Comparison of ENCODE assay signal across 14 cellular contexts in the genomic region with DNA sequence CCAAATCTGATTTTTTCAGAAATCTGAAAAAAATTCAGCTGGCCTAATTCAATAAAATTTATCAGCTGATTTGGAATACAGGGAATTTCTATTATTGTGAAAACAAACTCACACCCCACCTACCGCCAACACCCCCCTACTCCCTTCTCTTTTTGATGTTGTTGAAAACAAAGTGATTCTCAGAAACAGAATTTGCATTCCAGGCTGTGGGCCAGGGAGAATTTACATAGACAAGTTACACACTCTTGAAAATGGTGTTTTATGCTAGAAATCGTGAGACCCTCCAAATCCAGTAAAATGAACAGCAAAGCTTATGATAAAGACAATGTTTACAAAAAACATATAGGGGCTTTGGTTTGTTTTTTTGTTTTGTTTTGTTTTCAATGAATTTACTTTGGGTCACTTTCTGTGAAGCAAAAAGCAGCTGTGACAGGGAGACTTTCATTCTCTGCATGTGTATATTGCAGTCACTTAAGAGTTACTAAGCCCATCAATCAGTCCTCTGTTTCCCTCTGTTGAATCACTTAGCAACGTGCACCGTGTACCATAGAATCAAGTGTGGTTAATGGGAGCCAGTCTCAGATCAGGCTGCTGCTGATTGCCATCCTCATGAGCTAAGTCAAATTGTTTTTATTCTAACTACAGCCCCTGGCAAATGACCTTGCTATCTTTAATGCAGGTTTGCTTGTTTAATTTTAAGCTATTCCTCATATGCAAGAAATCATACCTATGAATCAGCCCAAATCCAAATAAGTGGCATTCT.
DNase-seq lines count a peak whose midpoint lies in the region; ATAC-seq and TF ChIP-seq lines count a peak whose summit lies in the region.
"Had no signal": no experiment of that assay in that cellular context is flagged by ENCODE, and none has a peak within 500 bp of the region (broad histone marks: within the 10 kb centered on the region; RNA-seq: fewer than 3 reads in every experiment).

No MANE protein-coding gene starts in this region.

- H3K36me3 ChIP-seq in endodermal cell (ENCODE audit: control insufficient read depth, insufficient read depth, low read length) = no peaks in the 10 kb centered on the region
- H3K36me3 ChIP-seq: HAP-1 had no signal

- no peaks in the 10 kb centered on the region for H3K9me3 ChIP-seq in endodermal cell (ENCODE audit: control insufficient read depth, low read length)
- H3K9me3 ChIP-seq: HAP-1 had no signal

- peaks cover 2% of the 10 kb centered on the region for H3K36me3 Mint-ChIP-seq in endodermal cell (ENCODE audit: low read depth)

- no peak overlapping the region for H3K4me3 ChIP-seq in endodermal cell (ENCODE audit: low read length)
- H3K4me3 ChIP-seq: HAP-1 had no signal

- DNase-seq in NCI-H82 (lab: John Stamatoyannopoulos, UW) (peak; percentile 13), NCI-H82 treated with DMSO at 0.1 percent for 48 hours (lab: John Stamatoyannopoulos, UW; ENCODE audit: unreplicated experiment) (no peak), NCI-H69 (lab: John Stamatoyannopoulos, UW) (peak; percentile 61), endodermal cell (no peak), renal cortical epithelial cell (ENCODE audit: low read depth) (peak; percentile 75), amniotic stem cell (lab: John Stamatoyannopoulos, UW) (no peak), epidermal melanocyte (ENCODE audit: insufficient read length, low spot score) (no peak)
- DNase-seq: activated CD4-positive, alpha-beta T cell treated with anti-CD3 and anti-CD28 coated beads, Interleukin-2, amount 10 ng/mL, durations not matched to agents 24 days and 14 days; activated gamma-delta T cell treated with Interleukin-2 at 50 U/mL for 16 hours; cerebellar nuclear complex; DMS 273 treated with DMSO at 0.1 percent for 48 hours; T-cell had no signal

- H3K4me1 Mint-ChIP-seq in endodermal cell = peaks cover 4% of the 10 kb centered on the region

- no peak for ATAC-seq in GM21381 (IDR thresholded peaks at IDR 0.05; ENCODE audit: unreplicated experiment)
- ATAC-seq: T-cell had no signal

- peak overlapping the region; percentile 83 for H3K27ac ChIP-seq in endodermal cell (ENCODE audit: low read depth, low read length)

- H3K9ac ChIP-seq in endodermal cell (ENCODE audit: extremely low read depth, low read length, poor library complexity, severe bottlenecking) = no peak overlapping the region

- TF ChIP-seq CTCF in endodermal cell (conservative IDR thresholded peaks at IDR 0.05) = no peak

- no peak overlapping the region for H3K4me3 Mint-ChIP-seq in endodermal cell
- H3K4me3 Mint-ChIP-seq: activated CD4-positive, alpha-beta T cell treated with anti-CD3 and anti-CD28 coated beads, Interleukin-2, amount 10 ng/mL, durations not matched to agents 24 days and 14 days; T-cell had no signal

- WGBS in endodermal cell (ENCODE audit: insufficient coverage in 1 of 2, insufficient read length in 1 of 2), 2 experiments = 46 to 79% methylated on average over 2 to 4 of the region's 4 CpGs

- no peaks in the 10 kb centered on the region for H3K27me3 Mint-ChIP-seq in endodermal cell (ENCODE audit: insufficient read depth)
- H3K27me3 Mint-ChIP-seq: activated CD4-positive, alpha-beta T cell treated with anti-CD3 and anti-CD28 coated beads, Interleukin-2, amount 10 ng/mL, durations not matched to agents 24 days and 14 days; T-cell had no signal

- no peaks in the 10 kb centered on the region for H3K9me3 Mint-ChIP-seq in endodermal cell
- H3K9me3 Mint-ChIP-seq: activated CD4-positive, alpha-beta T cell treated with anti-CD3 and anti-CD28 coated beads, Interleukin-2, amount 10 ng/mL, durations not matched to agents 24 days and 14 days; T-cell had no signal

- no peaks in the 10 kb centered on the region for H3K4me1 ChIP-seq in endodermal cell (ENCODE audit: control insufficient read depth, insufficient read depth, low read length)
- H3K4me1 ChIP-seq: HAP-1 had no signal

- no peak overlapping the region for H3K27ac Mint-ChIP-seq in endodermal cell
- H3K27ac Mint-ChIP-seq: activated CD4-positive, alpha-beta T cell treated with anti-CD3 and anti-CD28 coated beads, Interleukin-2, amount 10 ng/mL, durations not matched to agents 24 days and 14 days; T-cell had no signal

- no peaks in the 10 kb centered on the region for H3K27me3 ChIP-seq in endodermal cell (ENCODE audit: control insufficient read depth, insufficient read depth, low read length, poor library complexity, severe bottlenecking)

Comparison
In these comparisons a context has a peak if more than half of its experiments do, and no peak if none do; other contexts are left out.
1. DNase-seq: peak in NCI-H82 (single experiment), NCI-H69 (single experiment) and renal cortical epithelial cell (single experiment); none in NCI-H82 treated with DMSO at 0.1 percent for 48 hours (single experiment), endodermal cell (single experiment), amniotic stem cell (single experiment) and epidermal melanocyte (single experiment).